In the genomic region with DNA sequence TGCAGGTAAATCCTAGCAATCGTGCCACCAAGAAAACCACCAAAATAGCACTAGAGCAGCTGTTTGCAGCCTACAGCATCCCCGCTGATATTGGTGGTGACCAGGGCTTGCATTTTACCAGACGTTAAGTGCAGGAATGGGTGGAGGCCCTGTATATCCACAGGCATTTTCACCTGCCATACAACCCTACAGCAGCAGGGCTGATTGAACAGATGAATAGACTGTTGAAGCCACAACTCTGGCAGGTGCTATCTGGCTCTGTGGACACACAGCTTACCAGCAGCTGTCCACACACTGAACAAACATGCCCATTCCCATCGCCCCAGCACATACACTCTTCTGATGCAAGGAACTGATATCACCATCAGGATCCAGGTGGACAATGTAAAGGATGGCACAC, we compare ENCODE assay signal across 14 cellular contexts.
"Had no signal": no experiment of that assay in that cellular context is flagged by ENCODE, and none has a peak within 500 bp of the region (broad histone marks: within the 10 kb centered on the region; RNA-seq: fewer than 3 reads in every experiment).

No MANE protein-coding gene starts in this region.

- ATAC-seq: activated CD4-positive, alpha-beta T cell treated with anti-CD3 and anti-CD28 coated beads for 36 hours; stimulated activated memory B cell treated with anti-CD40 and anti-IgM and Interleukin-4, amounts not matched to agents 10 μg/mL and 1 μg/mL and 100 μg/mL, for 72 hours had no signal

- H3K27me3 ChIP-seq: sigmoid colon, testis had no signal

- H3K36me3 ChIP-seq: sigmoid colon, spleen had no signal

- H3K9me3 ChIP-seq: sigmoid colon, spleen, testis had no signal

- H3K4me3 ChIP-seq: lung, sigmoid colon, spleen, testis had no signal

- H3K27ac ChIP-seq: sigmoid colon, spleen, testis had no signal

- DNase-seq: activated CD4-positive, alpha-beta T cell treated with anti-CD3 and anti-CD28 coated beads for 36 hours; activated CD4-positive, alpha-beta T cell treated with anti-CD3 and anti-CD28 coated beads, Interleukin-2, amount 50 U/mL, for 48 hours; activated naive CD4-positive, alpha-beta T cell treated with Interleukin-2 at 50 U/mL for 16 hours; activated naive CD8-positive, alpha-beta T cell treated with anti-CD3 and anti-CD28 coated beads, Interleukin-2, amount 10 ng/mL, durations not matched to agents 7 days and 5 days; activated T-cell treated with anti-CD3 and anti-CD28 coated beads for 4 hours; amygdala; foreskin melanocyte; glutamatergic neuron; sigmoid colon; spleen; stimulated activated CD4-positive, alpha-beta T cell treated with anti-CD3 and anti-CD28 coated beads, Interleukin-4, amount 100 ng/mL, for 4 hours; testis had no signal

- H3K4me1 ChIP-seq: sigmoid colon, spleen, testis had no signal
